Comparison of ENCODE assay signal across 15 cellular contexts in genomic region chr11:11582261-11582701, GRCh38. TPM values are rescaled to one million over a fixed set of nuclear protein-coding genes. Genes with fewer than 3 reads are reported as not detected.
DNase-seq lines count a peak whose midpoint lies in the region; ATAC-seq, FAIRE-seq and TF ChIP-seq lines count a peak whose summit lies in the region.
"Had no signal": no experiment of that assay in that cellular context is flagged by ENCODE, and none has a peak within 500 bp of the region (broad histone marks: within the 10 kb centered on the region; RNA-seq: fewer than 3 reads in every experiment).

No MANE protein-coding gene starts in this region.

- no peak for TF ChIP-seq CTCF in C4-2B (conservative IDR thresholded peaks at IDR 0.05)
- TF ChIP-seq CTCF in neural progenitor cell (IDR thresholded peaks at IDR 0.05): no peak

- peak overlapping the region; percentile 67; the same call in 1 of the 2 replicates for H3K27ac ChIP-seq in C4-2B
- no peak overlapping the region for H3K27ac ChIP-seq in neural progenitor cell
- H3K27ac ChIP-seq in small intestine (ENCODE audit: low read depth in 1 of 2, low read length in 1 of 2): no peak overlapping the region
- H3K27ac ChIP-seq: WERI-Rb-1 had no signal

- peaks cover 37% of the 10 kb centered on the region for H3K4me1 ChIP-seq in neural progenitor cell
- H3K4me1 ChIP-seq in small intestine (ENCODE audit: control insufficient read depth in 2 of 2, insufficient read depth in 1 of 2, low read depth in 1 of 2, low read length in 1 of 2): no peaks in the 10 kb centered on the region

- H3K4me1 Mint-ChIP-seq in neural progenitor cell: peaks cover 35% of the 10 kb centered on the region
- H3K4me1 Mint-ChIP-seq: activated T-helper 17 cell treated with anti-CD3 and anti-CD28 coated beads, Interleukin-2, amount 50 U/mL, for 72 hours had no signal

- no peaks in the 10 kb centered on the region for H3F3A ChIP-seq in neural progenitor cell (ENCODE audit: low read depth)

- H3K9me3 Mint-ChIP-seq in neural progenitor cell: no peaks in the 10 kb centered on the region
- H3K9me3 Mint-ChIP-seq: activated T-helper 17 cell treated with anti-CD3 and anti-CD28 coated beads, Interleukin-2, amount 50 U/mL, for 72 hours had no signal

- DNase-seq in amygdala (lab: John Stamatoyannopoulos, UW) (peak in 48 of 56 donors; percentile 21 to 88 (median 61)), globus pallidus (ENCODE audit: low spot score) (peak; percentile 93), neural progenitor cell (ENCODE audit: low spot score) (no peak), DMS153 treated with DMSO at 0.1 percent for 48 hours (lab: John Stamatoyannopoulos, UW; ENCODE audit: unreplicated experiment) (no peak), small intestine (no peak)
- DNase-seq in activated T-cell treated with anti-CD3 and anti-CD28 coated beads, Interleukin-2, amount 50 U/mL, for 48 hours: no peak
- DNase-seq: activated CD8-positive, alpha-beta T cell treated with anti-CD3 and anti-CD28 coated beads, Interleukin-2, amount 10 ng/mL, durations not matched to agents 7 days and 5 days; NCI-H526 treated with DMSO at 0.1 percent for 48 hours; stimulated activated CD4-positive, alpha-beta T cell treated with anti-CD3 and anti-CD28 coated beads, Interleukin-1b, Interleukin-23, amount 100 ng/mL, for 48 hours; WERI-Rb-1 had no signal

- no peak overlapping the region for H3K9ac ChIP-seq in neural progenitor cell

- H3K4me3 ChIP-seq in neural progenitor cell (no peak overlapping the region), small intestine (ENCODE audit: low read depth in 1 of 2, low read length in 2 of 2) (no peak overlapping the region)
- H3K4me3 ChIP-seq: tibial nerve had no signal

- no peaks in the 10 kb centered on the region for H3K79me2 ChIP-seq in neural progenitor cell (ENCODE audit: low read depth)

- no peak overlapping the region for H3K4me3 Mint-ChIP-seq in neural progenitor cell
- H3K4me3 Mint-ChIP-seq: activated CD8-positive, alpha-beta T cell treated with anti-CD3 and anti-CD28 coated beads, Interleukin-2, amount 10 ng/mL, durations not matched to agents 7 days and 5 days; activated T-helper 17 cell treated with anti-CD3 and anti-CD28 coated beads, Interleukin-2, amount 50 U/mL, for 72 hours had no signal

- H3K36me3 Mint-ChIP-seq in neural progenitor cell: no peaks in the 10 kb centered on the region

- peaks cover 4% of the 10 kb centered on the region for H3K27me3 Mint-ChIP-seq in neural progenitor cell (ENCODE audit: insufficient read depth, low read depth)

- 44 to 70% (median 67%) methylated on average over 4 of the region's 4 CpGs for WGBS in small intestine, 3 donors

- H3K36me3 ChIP-seq in neural progenitor cell (no peaks in the 10 kb centered on the region), small intestine (ENCODE audit: control insufficient read depth in 2 of 2, insufficient read depth in 2 of 2, low read length in 2 of 2) (no peaks in the 10 kb centered on the region)
- H3K36me3 ChIP-seq: tibial nerve, WERI-Rb-1 had no signal

- H4K20me1 ChIP-seq in neural progenitor cell (ENCODE audit: low read depth): no peaks in the 10 kb centered on the region

- no peak for ATAC-seq in HG02981 (IDR thresholded peaks at IDR 0.05; ENCODE audit: unreplicated experiment)
- ATAC-seq: activated CD8-positive, alpha-beta T cell treated with anti-CD3 and anti-CD28 coated beads, Interleukin-2, amount 10 ng/mL, durations not matched to agents 7 days and 5 days; activated T-helper 17 cell treated with anti-CD3 and anti-CD28 coated beads, Interleukin-2, amount 50 U/mL, for 72 hours had no signal

- H2AFZ ChIP-seq in neural progenitor cell (replicated peaks): peak overlapping the region; percentile 76

- peak overlapping the region; percentile 52 for H3K4me2 ChIP-seq in neural progenitor cell

- H3K27ac Mint-ChIP-seq in neural progenitor cell: peak overlapping the region; percentile 71
- H3K27ac Mint-ChIP-seq: activated CD8-positive, alpha-beta T cell treated with anti-CD3 and anti-CD28 coated beads, Interleukin-2, amount 10 ng/mL, durations not matched to agents 7 days and 5 days; activated T-helper 17 cell treated with anti-CD3 and anti-CD28 coated beads, Interleukin-2, amount 50 U/mL, for 72 hours had no signal

- H3K9me3 ChIP-seq in neural progenitor cell (ENCODE audit: low read depth) (no peaks in the 10 kb centered on the region), small intestine (ENCODE audit: control insufficient read depth, low read depth) (no peaks in the 10 kb centered on the region)
- H3K9me3 ChIP-seq: tibial nerve had no signal

- FAIRE-seq in small intestine (lab: Jason Lieb, UNC): no peak
- FAIRE-seq: GM19239 had no signal

- no peaks in the 10 kb centered on the region for H3K27me3 ChIP-seq in neural progenitor cell
- H3K27me3 ChIP-seq in small intestine (ENCODE audit: control insufficient read depth in 2 of 2, insufficient read depth in 2 of 2, low read length in 2 of 2): no peaks in the 10 kb centered on the region
- H3K27me3 ChIP-seq: tibial nerve had no signal

RNA-seq across cellular contexts. Expression of gene GALNT18, which starts 39.5 kb away (rescaled TPM):
- total RNA-seq in neural progenitor cell (ENCODE audit: low replicate concordance): 2.4 and 4.0 TPM in 2 replicates
- 10 to 100 TPM in 1 of 3 donors, 1 to 10 TPM in 1, under 1 TPM in 1; 0.45 to 18.9 (median 1.4) TPM for polyA plus RNA-seq in small intestine

Comparison
In these comparisons a context has a peak if more than half of its experiments do, and no peak if none do; other contexts are left out.
1. DNase-seq: peak in amygdala (48 of 56) and globus pallidus (single experiment); none in neural progenitor cell (single experiment), DMS153 treated with DMSO at 0.1 percent for 48 hours (single experiment), small intestine (single experiment) and activated T-cell treated with anti-CD3 and anti-CD28 coated beads, Interleukin-2, amount 50 U/mL, for 48 hours (0 of 2).